ENCODE assay signal across 8 cellular contexts in genomic region chr7:4739528-4739992, GRCh38. TPM values are rescaled to one million over a fixed set of nuclear protein-coding genes. Genes with fewer than 3 reads are reported as not detected.
A peak's percentile ranks its signal among the peaks of the same experiment; 100 is the strongest.
DNase-seq lines count a peak whose midpoint lies in the region; FAIRE-seq and TF ChIP-seq lines count a peak whose summit lies in the region.

No MANE protein-coding gene starts in this region.

- peak in 1 of 2 donors; percentile 25 for TF ChIP-seq POLR2A in adrenal gland (IDR thresholded peaks at IDR 0.05)

- peak overlapping the region; percentile 74 for H3K4me2 ChIP-seq in hepatocyte

- no peaks in the 10 kb centered on the region for H4K20me1 ChIP-seq in hepatocyte (ENCODE audit: insufficient read depth, poor library complexity, severe bottlenecking)

- CTCF ChIA-PET in CD4-positive, alpha-beta memory T cell (lab: Charles Lee; ENCODE audit: partially characterized antibody) = interaction anchor here (1.1 to 1.5 kb wide), 2 partner anchors 10 to 20 kb away, joined by 3 to 4 read pairs; no protein-coding TSS in a partner anchor

- peak overlapping the region; percentile 82 to 96 (median 90) for H3K27ac Mint-ChIP-seq in CD4-positive, alpha-beta memory T cell

- WGBS in adrenal gland, 4 donors = 29 to 51% (median 38%) methylated on average over 13 to 16 of the region's 16 CpGs
- WGBS in hepatocyte (ENCODE audit: low lambda C conversion rate, missing lambda C conversion rate) = 31% methylated on average over 16 of the region's 16 CpGs

- no peaks in the 10 kb centered on the region for H3K9me3 ChIP-seq in CD4-positive, alpha-beta memory T cell (ENCODE audit: control insufficient read depth in 1 of 2, low read length in 2 of 2)
- no peaks in the 10 kb centered on the region for H3K9me3 ChIP-seq in adrenal gland (replicated peaks in 1 of 3)
- H3K9me3 ChIP-seq in hepatocyte (ENCODE audit: low read depth) = no peaks in the 10 kb centered on the region

- H3K9me2 ChIP-seq in hepatocyte (replicated peaks; ENCODE audit: insufficient read depth) = no peaks in the 10 kb centered on the region

- H3K4me1 ChIP-seq in CD4-positive, alpha-beta memory T cell (ENCODE audit: insufficient read depth, low read length) = peaks cover 45% of the 10 kb centered on the region
- H3K4me1 ChIP-seq in adrenal gland (replicated peaks in 1 of 2) (peaks cover 23 to 32% of the 10 kb centered on the region in 2 donors), hepatocyte (ENCODE audit: insufficient read depth) (peaks cover 41% of the 10 kb centered on the region)

- H3K36me3 ChIP-seq in CD4-positive, alpha-beta memory T cell (ENCODE audit: insufficient read depth, low read length) = peaks cover 21% of the 10 kb centered on the region
- H3K36me3 ChIP-seq in adrenal gland (replicated peaks in 1 of 2) = peaks cover 0 to 26% of the 10 kb centered on the region in 2 donors
- no peaks in the 10 kb centered on the region for H3K36me3 ChIP-seq in hepatocyte (replicated peaks; ENCODE audit: insufficient read depth, low read depth)

- H3K27me3 Mint-ChIP-seq in CD4-positive, alpha-beta memory T cell = no peaks in the 10 kb centered on the region

- DNase-seq in CD4-positive, alpha-beta memory T cell = peak; percentile 29 to 85 (median 33)
- DNase-seq in NCI-H510A treated with DMSO at 0.1 percent for 48 hours (lab: John Stamatoyannopoulos, UW) = peak; percentile 69
- DNase-seq in adrenal gland = peak in 5 of 7 donors; percentile 42 to 78 (median 66)
- peak; percentile 76 for DNase-seq in hepatocyte (ENCODE audit: low spot score)
- DNase-seq in stimulated activated CD4-positive, alpha-beta T cell treated with anti-CD3 and anti-CD28 coated beads, Interleukin-1b, Interleukin-23, amount 100 ng/mL, for 48 hours = peak; percentile 37
- no peak for DNase-seq in DMS 273 treated with DMSO at 0.1 percent for 48 hours (lab: John Stamatoyannopoulos, UW)
- no peak for DNase-seq in GM19239 (ENCODE audit: insufficient read length, low spot score)
- no peak for DNase-seq in activated CD4-positive, CD25-positive, alpha-beta regulatory T cell treated with anti-CD3 and anti-CD28 coated beads, Interleukin-2, amount 50 U/mL, for 72 hours

- peaks cover 34 to 68% (median 52%) of the 10 kb centered on the region in 4 donors for H3K4me1 Mint-ChIP-seq in CD4-positive, alpha-beta memory T cell

- intact Hi-C loops in CD4-positive, alpha-beta memory T cell (cut with micrococcal nuclease) = no loop called here
- intact Hi-C loops in adrenal gland (cut with DNase I) = no loop called here

- FAIRE-seq in GM19239 (lab: Jason Lieb, UNC) = no peak

- H3K27me3 ChIP-seq in CD4-positive, alpha-beta memory T cell (ENCODE audit: insufficient read depth, low read length) = no peaks in the 10 kb centered on the region
- H3K27me3 ChIP-seq in adrenal gland (no peaks in the 10 kb centered on the region), hepatocyte (no peaks in the 10 kb centered on the region)

- peaks cover 6 to 25% of the 10 kb centered on the region in 2 donors for H3K36me3 Mint-ChIP-seq in CD4-positive, alpha-beta memory T cell

- peaks cover 79% of the 10 kb centered on the region for H3K79me2 ChIP-seq in hepatocyte

- H3K4me3 Mint-ChIP-seq in CD4-positive, alpha-beta memory T cell = peak overlapping the region; percentile 71 to 85 (median 78)

- TF ChIP-seq CTCF in adrenal gland (IDR thresholded peaks at IDR 0.05) = peak; percentile 17 to 60 (median 46)
- peak; percentile 39 for TF ChIP-seq CTCF in hepatocyte (IDR thresholded peaks at IDR 0.05; ENCODE audit: poor library complexity)

- POLR2A ChIA-PET in CD4-positive, alpha-beta memory T cell (lab: Charles Lee; ENCODE audit: partially characterized antibody) = interaction anchor here (1.3 kb wide), 1 partner anchor 98 kb away, joined by 4 read pairs; no protein-coding TSS in a partner anchor

- H3K27ac ChIP-seq in CD4-positive, alpha-beta memory T cell (ENCODE audit: low read depth, low read length) = peak overlapping the region; percentile 11
- H3K27ac ChIP-seq in adrenal gland (peak overlapping the region; percentile 42 to 79 (median 67)), hepatocyte (peak overlapping the region; percentile 81)

- H2AFZ ChIP-seq in hepatocyte = no peak overlapping the region

- H3K9me3 Mint-ChIP-seq in CD4-positive, alpha-beta memory T cell = no peaks in the 10 kb centered on the region

- peak overlapping the region in 1 of 2 donors; percentile 4 for H3K4me3 ChIP-seq in CD4-positive, alpha-beta memory T cell (ENCODE audit: low read length in 2 of 2)
- H3K4me3 ChIP-seq in adrenal gland = peak overlapping the region in 1 of 4 donors; percentile 14
- peak overlapping the region; percentile 17 for H3K4me3 ChIP-seq in hepatocyte

RNA-seq across cellular contexts. Expression of gene AP5Z1, which starts 35.9 kb away (rescaled TPM):
- 100 to 1,000 TPM; 100 to 103 TPM for total RNA-seq in CD4-positive, alpha-beta memory T cell
- 10 to 100 TPM; 29.1 to 40.6 TPM for polyA plus RNA-seq in CD4-positive, alpha-beta memory T cell
- total RNA-seq in adrenal gland (10 to 100 TPM; 35.2 to 68.4 (median 49.5) TPM), hepatocyte (30.5 and 33.9 TPM in 2 replicates)
- polyA plus RNA-seq in adrenal gland (100 to 1,000 TPM in 2 of 3 donors, 1 to 10 TPM in 1; 8.4 to 188 (median 112) TPM), hepatocyte (60.3 and 76.9 TPM in 2 replicates)

RNA-seq across cellular contexts. Expression of gene FOXK1, which starts 57.5 kb away (rescaled TPM):
- 10 to 100 TPM; 52.9 to 53.3 TPM for total RNA-seq in CD4-positive, alpha-beta memory T cell
- polyA plus RNA-seq in CD4-positive, alpha-beta memory T cell = 1 to 10 TPM; 1.3 to 5.0 TPM
- total RNA-seq in adrenal gland (10 to 100 TPM; 28.4 to 63.1 (median 42.5) TPM), hepatocyte (13.3 and 17.8 TPM in 2 replicates)
- polyA plus RNA-seq in adrenal gland (10 to 100 TPM in 1 of 3 donors, 1 to 10 TPM in 2; 4.8 to 21.3 (median 9.0) TPM), hepatocyte (7.8 and 8.3 TPM in 2 replicates)

Comparison
In these comparisons a context has a peak if more than half of its experiments do, and no peak if none do; other contexts are left out.
1. DNase-seq: peak in CD4-positive, alpha-beta memory T cell (5 of 5), NCI-H510A treated with DMSO at 0.1 percent for 48 hours (single experiment), adrenal gland (5 of 7), hepatocyte (single experiment) and stimulated activated CD4-positive, alpha-beta T cell treated with anti-CD3 and anti-CD28 coated beads, Interleukin-1b, Interleukin-23, amount 100 ng/mL, for 48 hours (single experiment); none in DMS 273 treated with DMSO at 0.1 percent for 48 hours (single experiment), GM19239 (single experiment) and activated CD4-positive, CD25-positive, alpha-beta regulatory T cell treated with anti-CD3 and anti-CD28 coated beads, Interleukin-2, amount 50 U/mL, for 72 hours (single experiment).
2. H3K27ac ChIP-seq: peak in every context shown above with its lines; median percentile 81 in hepatocyte; 67 in adrenal gland; 11 in CD4-positive, alpha-beta memory T cell.